In the genomic region with DNA sequence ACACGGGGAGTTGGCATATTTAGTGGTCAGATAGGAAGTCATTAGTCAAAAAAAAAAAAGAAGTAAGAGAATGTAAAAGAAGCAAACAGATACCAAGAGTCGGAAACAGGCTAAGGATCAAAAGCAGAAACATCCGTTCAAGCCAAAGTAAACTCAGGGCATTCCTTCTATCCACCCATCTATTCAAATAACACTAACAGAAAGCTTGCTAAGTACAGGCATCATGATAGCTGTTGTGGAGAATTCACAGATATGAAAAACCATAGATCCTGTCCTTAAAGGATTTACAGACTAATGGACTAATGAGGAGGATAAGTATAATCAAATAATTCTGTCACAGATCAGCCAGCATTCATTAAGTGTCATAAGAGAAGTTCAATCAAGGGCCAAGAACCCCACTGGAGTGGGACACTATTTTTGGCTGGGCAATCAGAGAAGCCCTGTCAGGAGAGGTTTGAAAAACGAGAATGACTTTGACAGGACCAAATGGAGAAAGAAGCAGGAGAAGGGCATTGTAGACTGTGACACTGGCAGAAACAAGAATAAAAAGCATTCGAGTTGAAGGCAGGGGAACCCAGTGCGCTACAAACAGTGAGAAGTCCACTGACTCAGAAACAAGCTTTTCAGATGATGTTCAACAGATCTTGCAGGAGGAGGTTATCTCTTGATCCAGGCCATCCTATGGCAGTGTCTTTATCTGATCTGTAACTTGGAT, we compare ENCODE assay signal across 15 cellular contexts.
A peak's percentile ranks its signal among the peaks of the same experiment; 100 is the strongest.
DNase-seq lines count a peak whose midpoint lies in the region; ATAC-seq and TF ChIP-seq lines count a peak whose summit lies in the region.
"Had no signal": no experiment of that assay in that cellular context is flagged by ENCODE, and none has a peak within 500 bp of the region (broad histone marks: within the 10 kb centered on the region; RNA-seq: fewer than 3 reads in every experiment).

No MANE protein-coding gene starts in this region.

- TF ChIP-seq CTCF in heart right ventricle (IDR thresholded peaks at IDR 0.05) (no peak), smooth muscle cell (IDR thresholded peaks at IDR 0.05; ENCODE audit: borderline replicate concordance, insufficient read depth, poor library complexity, severe bottlenecking) (no peak)

- ATAC-seq in heart right ventricle, result peak; percentile 36 to 83 (median 72)

- H3K9me3 ChIP-seq in heart right ventricle (no peaks in the 10 kb centered on the region), smooth muscle cell (replicated peaks; ENCODE audit: low read depth) (no peaks in the 10 kb centered on the region)
- no peaks in the 10 kb centered on the region for H3K9me3 ChIP-seq in effector memory CD4-positive, alpha-beta T cell (ENCODE audit: control insufficient read depth, low read length)

- no peaks in the 10 kb centered on the region for H3F3A ChIP-seq in smooth muscle cell (ENCODE audit: low read depth)

- H2AFZ ChIP-seq in smooth muscle cell (ENCODE audit: low read depth), result no peak overlapping the region

- H3K9ac ChIP-seq in smooth muscle cell (ENCODE audit: low read depth), result no peak overlapping the region

- H3K27ac ChIP-seq in heart right ventricle (peak overlapping the region; percentile 33 to 83 (median 68)), smooth muscle cell (ENCODE audit: low read depth) (peak overlapping the region; percentile 68)
- H3K27ac ChIP-seq in effector memory CD4-positive, alpha-beta T cell (ENCODE audit: insufficient read depth, low read length, poor library complexity, severe bottlenecking), result no peak overlapping the region
- H3K27ac ChIP-seq: C4-2B had no signal

- H3K4me1 ChIP-seq in heart right ventricle (peaks cover 0 to 43% (median 9%) of the 10 kb centered on the region in 9 donors), smooth muscle cell (ENCODE audit: low read depth) (peaks cover 14% of the 10 kb centered on the region)
- H3K4me1 ChIP-seq in effector memory CD4-positive, alpha-beta T cell (ENCODE audit: control insufficient read depth, insufficient read depth, low read length, poor library complexity, severe bottlenecking), result no peaks in the 10 kb centered on the region

- H3K4me2 ChIP-seq in smooth muscle cell, result peak overlapping the region; percentile 78

- H3K4me3 ChIP-seq in heart right ventricle (no peak overlapping the region), smooth muscle cell (peak overlapping the region; percentile 11)
- H3K4me3 ChIP-seq in effector memory CD4-positive, alpha-beta T cell (ENCODE audit: insufficient read depth, low read depth, low read length, poor library complexity, severe bottlenecking), result no peak overlapping the region

- intact Hi-C loops in heart right ventricle (cut with DNase I), result loop anchor here in 1 of 10 donors (10.0 kb wide), 1 partner anchor 157 kb away; a partner anchor contains a TSS

- 35% methylated on average over 6 of the region's 6 CpGs for WGBS in heart right ventricle, 2 donors
- 8% methylated on average over 6 of the region's 6 CpGs for WGBS in smooth muscle cell (ENCODE audit: low lambda C conversion rate)

- H3K36me3 ChIP-seq in heart right ventricle (no peaks in the 10 kb centered on the region), smooth muscle cell (ENCODE audit: low read depth) (no peaks in the 10 kb centered on the region)
- H3K36me3 ChIP-seq in effector memory CD4-positive, alpha-beta T cell (ENCODE audit: control insufficient read depth, insufficient read depth, low read length), result no peaks in the 10 kb centered on the region

- H3K27me3 ChIP-seq in heart right ventricle, result no peaks in the 10 kb centered on the region
- no peaks in the 10 kb centered on the region for H3K27me3 ChIP-seq in smooth muscle cell (ENCODE audit: low read depth)
- H3K27me3 ChIP-seq in effector memory CD4-positive, alpha-beta T cell (replicated peaks; ENCODE audit: control insufficient read depth, insufficient read depth, low read length, poor library complexity, severe bottlenecking), result no peaks in the 10 kb centered on the region

- no peaks in the 10 kb centered on the region for H3K79me2 ChIP-seq in smooth muscle cell (ENCODE audit: low read depth)

- peak; percentile 46 for DNase-seq in HT1080 (ENCODE audit: low read depth)
- DNase-seq in amniotic epithelial cell (ENCODE audit: low read depth), result peak; percentile 87
- DNase-seq in heart right ventricle, result no peak
- DNase-seq in smooth muscle cell (lab: John Stamatoyannopoulos, UW; ENCODE audit: unreplicated experiment), result no peak
- no peak for DNase-seq in superior temporal gyrus (ENCODE audit: extremely low spot score)
- DNase-seq in effector memory CD4-positive, alpha-beta T cell, result no peak
- DNase-seq in NCI-H1417 treated with DMSO at 0.1 percent for 48 hours (lab: John Stamatoyannopoulos, UW), result no peak
- DNase-seq: activated CD8-positive, alpha-beta memory T cell treated with anti-CD3 and anti-CD28 coated beads, Interleukin-2, amount 50 U/mL, for 48 hours; foreskin melanocyte; kidney; MM.1S; NCI-H2171; stimulated activated CD4-positive, alpha-beta T cell treated with anti-CD3 and anti-CD28 coated beads, Interleukin-4, amount 100 ng/mL, for 4 hours; stimulated activated naive CD4-positive, alpha-beta T cell had no signal

- H4K20me1 ChIP-seq in smooth muscle cell (ENCODE audit: low read depth), result no peaks in the 10 kb centered on the region

Comparison
In these comparisons a context has a peak if more than half of its experiments do, and no peak if none do; other contexts are left out.
1. DNase-seq: peak in HT1080 (single experiment) and amniotic epithelial cell (single experiment); none in heart right ventricle (0 of 2), smooth muscle cell (single experiment), superior temporal gyrus (single experiment), effector memory CD4-positive, alpha-beta T cell (0 of 3) and NCI-H1417 treated with DMSO at 0.1 percent for 48 hours (single experiment).